ENCODE assay signal across 22 cellular contexts in the genomic region with DNA sequence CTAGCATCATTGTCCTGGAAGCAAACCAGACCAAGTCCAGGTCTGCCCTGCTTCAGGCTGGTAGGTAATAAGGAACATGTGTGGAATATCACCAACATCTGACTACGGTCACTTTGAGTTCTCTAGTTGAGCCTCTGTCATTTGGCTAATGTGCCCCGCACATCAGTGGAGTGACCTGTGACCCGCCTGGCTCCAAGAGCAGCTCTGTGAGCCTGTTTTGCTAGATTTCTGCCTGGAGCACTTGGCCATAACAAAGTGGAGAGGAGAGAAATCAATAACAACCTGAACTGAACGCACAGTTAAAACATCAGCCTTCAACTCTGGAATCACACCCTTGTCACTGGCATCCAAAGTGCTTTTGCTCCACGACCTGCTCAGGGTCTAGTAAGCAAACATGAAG.
DNase-seq lines count a peak whose midpoint lies in the region; ATAC-seq and TF ChIP-seq lines count a peak whose summit lies in the region.
"Had no signal": no experiment of that assay in that cellular context is flagged by ENCODE, and none has a peak within 500 bp of the region (broad histone marks: within the 10 kb centered on the region; RNA-seq: fewer than 3 reads in every experiment).

No MANE protein-coding gene starts in this region.

- H3K36me3 Mint-ChIP-seq in progenitor cell of endocrine pancreas (ENCODE audit: insufficient read depth), result peaks cover 2% of the 10 kb centered on the region

- DNase-seq in DMS79 treated with DMSO at 0.1 percent for 48 hours (lab: John Stamatoyannopoulos, UW) (peak; percentile 24), NCI-H69 (lab: John Stamatoyannopoulos, UW) (peak; percentile 60), left lobe of liver (ENCODE audit: low spot score) (no peak), progenitor cell of endocrine pancreas (ENCODE audit: low spot score, unreplicated experiment) (no peak), NCI-H2196 treated with DMSO at 0.1 percent for 48 hours (lab: John Stamatoyannopoulos, UW; ENCODE audit: unreplicated experiment) (no peak), NCI-H2081 treated with DMSO at 0.1 percent for 48 hours (lab: John Stamatoyannopoulos, UW) (no peak)
- DNase-seq: Caco-2; CD4-positive, alpha-beta memory T cell; DMS 273 treated with DMSO at 0.1 percent for 48 hours; H7; MM.1S; NCI-H1048; NCI-H1436; NCI-H1930; NCI-H2171 treated with DMSO at 0.1 percent for 48 hours; NCI-H510A; NCI-H748 treated with DMSO at 0.1 percent for 48 hours; NK-92 treated with Interleukin-12 subunit alpha and Interleukin-12 subunit beta, amount 100 ng/mL, for 24 hours; Peyer's patch; SW 1271 had no signal

- peaks cover 5% of the 10 kb centered on the region for H3K9me3 Mint-ChIP-seq in progenitor cell of endocrine pancreas (ENCODE audit: low read depth)

- ATAC-seq in left lobe of liver (peak; percentile 67), HG03175 (IDR thresholded peaks at IDR 0.05; ENCODE audit: unreplicated experiment) (no peak)
- ATAC-seq: K562 had no signal

- no peak overlapping the region for H3K4me3 Mint-ChIP-seq in progenitor cell of endocrine pancreas (ENCODE audit: low read depth)
- H3K4me3 Mint-ChIP-seq: CD4-positive, alpha-beta memory T cell had no signal

- H3K4me1 Mint-ChIP-seq in progenitor cell of endocrine pancreas (ENCODE audit: low read depth), result peaks cover 19% of the 10 kb centered on the region

- no peak for TF ChIP-seq CTCF in progenitor cell of endocrine pancreas (IDR thresholded peaks at IDR 0.05; ENCODE audit: unreplicated experiment)

- H3K27ac Mint-ChIP-seq in progenitor cell of endocrine pancreas, result peak overlapping the region; percentile 62
- H3K27ac Mint-ChIP-seq: CD4-positive, alpha-beta memory T cell had no signal

- H3K27me3 Mint-ChIP-seq in progenitor cell of endocrine pancreas, result peaks cover 1% of the 10 kb centered on the region
- H3K27me3 Mint-ChIP-seq: CD4-positive, alpha-beta memory T cell had no signal

Comparison
In these comparisons a context has a peak if more than half of its experiments do, and no peak if none do; other contexts are left out.
1. DNase-seq: peak in DMS79 treated with DMSO at 0.1 percent for 48 hours (single experiment) and NCI-H69 (single experiment); none in left lobe of liver (single experiment), progenitor cell of endocrine pancreas (single experiment), NCI-H2196 treated with DMSO at 0.1 percent for 48 hours (single experiment) and NCI-H2081 treated with DMSO at 0.1 percent for 48 hours (single experiment).